In genomic region chr7:143555968-143556367, GRCh38 we compare ENCODE assay signal across 1 cellular context. TPM values are rescaled to one million over a fixed set of nuclear protein-coding genes. Genes with fewer than 3 reads are reported as not detected.
"Had no signal": no experiment of that assay in that cellular context is flagged by ENCODE, and none has a peak within 500 bp of the region (broad histone marks: within the 10 kb centered on the region; RNA-seq: fewer than 3 reads in every experiment).

No MANE protein-coding gene starts in this region.

RNA-seq across cellular contexts. Expression of gene CTAGE15, which starts 15.6 kb away (rescaled TPM):
- total RNA-seq: G401 had no signal
